8 cellular contexts compared by ENCODE assay signal in genomic region chr7:74587435-74588126, GRCh38.
DNase-seq lines count a peak whose midpoint lies in the region; ATAC-seq and TF ChIP-seq lines count a peak whose summit lies in the region.

No MANE protein-coding gene starts in this region.

- H3K27ac ChIP-seq in endodermal cell (ENCODE audit: low read depth, low read length): peak overlapping the region; percentile 34
- H3K27ac ChIP-seq in upper lobe of right lung: peak overlapping the region; percentile 55

- H3K27ac Mint-ChIP-seq in endodermal cell: peak overlapping the region; percentile 81
- no peak overlapping the region for H3K27ac Mint-ChIP-seq in activated T-cell treated with anti-CD3 and anti-CD28 coated beads, Interleukin-2, amount 50 U/mL, for 72 hours

- H3K4me3 Mint-ChIP-seq in endodermal cell: no peak overlapping the region
- no peak overlapping the region for H3K4me3 Mint-ChIP-seq in activated T-cell treated with anti-CD3 and anti-CD28 coated beads, Interleukin-2, amount 50 U/mL, for 72 hours

- DNase-seq in GM12864 (ENCODE audit: low read depth) (peak; percentile 29), HCEC 1CT (peak; percentile 90), NCI-H2227 treated with DMSO at 0.1 percent for 48 hours (lab: John Stamatoyannopoulos, UW) (peak; percentile 69), endodermal cell (peak; percentile 89), medulla oblongata (ENCODE audit: extremely low spot score) (peak; percentile 74), upper lobe of right lung (peak; percentile 91), HAP-1 (ENCODE audit: low spot score in 2 of 2) (no peak)
- DNase-seq in activated T-cell treated with anti-CD3 and anti-CD28 coated beads, Interleukin-2, amount 50 U/mL, for 72 hours: no peak

- no peaks in the 10 kb centered on the region for H3K27me3 ChIP-seq in endodermal cell (ENCODE audit: control insufficient read depth, insufficient read depth, low read length, poor library complexity, severe bottlenecking)
- no peaks in the 10 kb centered on the region for H3K27me3 ChIP-seq in upper lobe of right lung
- H3K27me3 ChIP-seq in HAP-1 (ENCODE audit: low read depth): no peaks in the 10 kb centered on the region

- peaks cover 27% of the 10 kb centered on the region for H3K36me3 Mint-ChIP-seq in endodermal cell (ENCODE audit: low read depth)
- no peaks in the 10 kb centered on the region for H3K36me3 Mint-ChIP-seq in activated T-cell treated with anti-CD3 and anti-CD28 coated beads, Interleukin-2, amount 50 U/mL, for 72 hours (ENCODE audit: insufficient read depth in 2 of 2)

- H3K36me3 ChIP-seq in endodermal cell (ENCODE audit: control insufficient read depth, insufficient read depth, low read length) (peaks cover 36% of the 10 kb centered on the region), upper lobe of right lung (no peaks in the 10 kb centered on the region), HAP-1 (replicated peaks) (peaks cover 17% of the 10 kb centered on the region)

- 67 to 84% methylated on average over 1 to 13 of the region's 13 CpGs for WGBS in endodermal cell (ENCODE audit: insufficient coverage in 1 of 2, insufficient read length in 1 of 2), 2 experiments

- TF ChIP-seq CTCF in GM12864 (IDR thresholded peaks at IDR 0.05; ENCODE audit: low read depth, low read length, missing control alignments) (no peak), endodermal cell (conservative IDR thresholded peaks at IDR 0.05) (no peak), upper lobe of right lung (IDR thresholded peaks at IDR 0.05) (no peak)

- H3K4me1 ChIP-seq in endodermal cell (ENCODE audit: control insufficient read depth, insufficient read depth, low read length) (peaks cover 12% of the 10 kb centered on the region), upper lobe of right lung (peaks cover 15% of the 10 kb centered on the region), HAP-1 (no peaks in the 10 kb centered on the region)

- peak overlapping the region; percentile 3; the same call in 1 of the 2 replicates for H3K4me3 ChIP-seq in GM12864 (ENCODE audit: low read depth, low read length)
- no peak overlapping the region for H3K4me3 ChIP-seq in endodermal cell (ENCODE audit: low read length)
- no peak overlapping the region for H3K4me3 ChIP-seq in upper lobe of right lung
- no peak overlapping the region for H3K4me3 ChIP-seq in HAP-1

- H3K27me3 Mint-ChIP-seq in endodermal cell (ENCODE audit: insufficient read depth): no peaks in the 10 kb centered on the region
- no peaks in the 10 kb centered on the region for H3K27me3 Mint-ChIP-seq in activated T-cell treated with anti-CD3 and anti-CD28 coated beads, Interleukin-2, amount 50 U/mL, for 72 hours (ENCODE audit: low read depth)

- H3K9ac ChIP-seq in endodermal cell (ENCODE audit: extremely low read depth, low read length, poor library complexity, severe bottlenecking): no peak overlapping the region

- intact Hi-C loops in upper lobe of right lung (cut with DNase I): no loop called here

- no peaks in the 10 kb centered on the region for H3K9me3 Mint-ChIP-seq in endodermal cell
- no peaks in the 10 kb centered on the region for H3K9me3 Mint-ChIP-seq in activated T-cell treated with anti-CD3 and anti-CD28 coated beads, Interleukin-2, amount 50 U/mL, for 72 hours

- H3K9me3 ChIP-seq in endodermal cell (ENCODE audit: control insufficient read depth, low read length): no peaks in the 10 kb centered on the region
- no peaks in the 10 kb centered on the region for H3K9me3 ChIP-seq in upper lobe of right lung
- H3K9me3 ChIP-seq in HAP-1: no peaks in the 10 kb centered on the region

- in situ Hi-C loops in HAP-1 (cut with MboI; ENCODE audit: low sequenced_read_pairs): no loop called here

- H3K4me1 Mint-ChIP-seq in endodermal cell: peaks cover 24% of the 10 kb centered on the region
- no peaks in the 10 kb centered on the region for H3K4me1 Mint-ChIP-seq in activated T-cell treated with anti-CD3 and anti-CD28 coated beads, Interleukin-2, amount 50 U/mL, for 72 hours (ENCODE audit: low read depth)

- peak; percentile 94 for ATAC-seq in upper lobe of right lung
- no peak for ATAC-seq in activated T-cell treated with anti-CD3 and anti-CD28 coated beads, Interleukin-2, amount 50 U/mL, for 72 hours (replicated peaks in 1 of 2)

Comparison
In these comparisons a context has a peak if more than half of its experiments do, and no peak if none do; other contexts are left out.
1. DNase-seq: peak in GM12864 (single experiment), HCEC 1CT (single experiment), NCI-H2227 treated with DMSO at 0.1 percent for 48 hours (single experiment), endodermal cell (single experiment), medulla oblongata (single experiment) and upper lobe of right lung (single experiment); none in HAP-1 (0 of 2) and activated T-cell treated with anti-CD3 and anti-CD28 coated beads, Interleukin-2, amount 50 U/mL, for 72 hours (0 of 2).